1 cellular context compared by ENCODE assay signal in the genomic region with DNA sequence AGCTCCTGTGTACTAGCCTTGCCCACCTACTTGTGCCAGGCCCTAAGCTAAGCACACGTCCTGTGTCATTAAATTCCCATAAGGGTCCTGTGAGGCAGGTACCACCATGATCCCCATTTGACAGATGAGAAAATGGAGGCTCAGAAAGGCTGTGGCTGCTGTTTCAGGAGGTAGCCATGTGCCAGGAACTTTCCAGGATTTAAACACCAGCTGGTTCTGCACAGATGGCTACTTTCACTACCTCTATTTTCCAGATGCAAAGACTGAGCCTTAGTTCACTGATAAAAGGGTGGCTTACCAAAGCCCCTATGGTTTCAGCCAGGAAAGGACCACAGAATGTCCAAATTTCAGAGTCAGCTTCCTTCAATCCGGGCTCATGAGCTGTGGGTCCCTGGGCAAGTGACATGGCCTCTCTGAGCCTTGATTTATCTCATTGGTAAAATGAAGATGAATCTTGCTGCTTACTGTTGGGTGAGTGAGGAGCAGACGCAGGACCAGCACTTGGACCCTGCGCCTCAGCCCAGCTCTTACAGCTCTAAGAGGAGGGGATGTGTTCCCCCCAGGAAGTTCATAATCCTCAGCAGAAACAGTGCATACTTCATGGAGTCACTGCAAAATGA.
A peak's percentile ranks its signal among the peaks of the same experiment; 100 is the strongest.
TF ChIP-seq lines count a peak whose summit lies in the region.

No MANE protein-coding gene starts in this region.

TF ChIP-seq in GM12878, 131 proteins besides CTCF, POLR2A, EP300 and RAD21 (continued from another document):
- no peak for TF ChIP-seq ZZZ3 (IDR thresholded peaks at IDR 0.05; ENCODE audit: control insufficient read depth, insufficient read length, low read depth)
- TF ChIP-seq, protein P1, sequence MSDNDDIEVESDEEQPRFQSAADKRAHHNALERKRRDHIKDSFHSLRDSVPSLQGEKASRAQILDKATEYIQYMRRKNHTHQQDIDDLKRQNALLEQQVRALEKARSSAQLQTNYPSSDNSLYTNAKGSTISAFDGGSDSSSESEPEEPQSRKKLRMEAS (IDR thresholded peaks at IDR 0.05; ENCODE audit: low read depth, low read length): no peak
- peak; percentile 69; the same call in 1 of the 2 replicates for TF ChIP-seq TCF12 (IDR thresholded peaks at IDR 0.05; ENCODE audit: low read depth, low read length)
- TF ChIP-seq IRF4 (IDR thresholded peaks at IDR 0.05; ENCODE audit: low read depth, low read length): no peak
- 0 out of 2 replicates have a peak, but pooled peaks have one; percentile 66 for TF ChIP-seq TCF3 (IDR thresholded peaks at IDR 0.05; ENCODE audit: borderline replicate concordance, insufficient read depth, low read depth, low read length)
- 0 out of 2 replicates have a peak, but pooled peaks have one; percentile 48 for TF ChIP-seq MTA3 (IDR thresholded peaks at IDR 0.05; ENCODE audit: borderline replicate concordance, low read length)
- peak; percentile 80 for TF ChIP-seq EED (IDR thresholded peaks at IDR 0.05; ENCODE audit: low read depth)
- TF ChIP-seq SUPT20H (IDR thresholded peaks at IDR 0.05; ENCODE audit: borderline replicate concordance, control insufficient read depth, low read depth, low read length): no peak
- TF ChIP-seq RUNX3 (IDR thresholded peaks at IDR 0.05; ENCODE audit: low read length): peak; percentile 48
- TF ChIP-seq TCF7 (IDR thresholded peaks at IDR 0.05; ENCODE audit: borderline replicate concordance): no peak
- no peak for TF ChIP-seq SRF (IDR thresholded peaks at IDR 0.05; ENCODE audit: low read depth in 2 of 2, low read length in 2 of 2)
- TF ChIP-seq IKZF2 (IDR thresholded peaks at IDR 0.05): peak; percentile 42 to 54; a peak in 3 of 4 replicates
- peak; percentile 51 for TF ChIP-seq IKZF1 (conservative IDR thresholded peaks at IDR 0.05)
- no peak for TF ChIP-seq NRF1 (conservative IDR thresholded peaks at IDR 0.05; ENCODE audit: low read depth, low read length)
- TF ChIP-seq, protein P2, sequence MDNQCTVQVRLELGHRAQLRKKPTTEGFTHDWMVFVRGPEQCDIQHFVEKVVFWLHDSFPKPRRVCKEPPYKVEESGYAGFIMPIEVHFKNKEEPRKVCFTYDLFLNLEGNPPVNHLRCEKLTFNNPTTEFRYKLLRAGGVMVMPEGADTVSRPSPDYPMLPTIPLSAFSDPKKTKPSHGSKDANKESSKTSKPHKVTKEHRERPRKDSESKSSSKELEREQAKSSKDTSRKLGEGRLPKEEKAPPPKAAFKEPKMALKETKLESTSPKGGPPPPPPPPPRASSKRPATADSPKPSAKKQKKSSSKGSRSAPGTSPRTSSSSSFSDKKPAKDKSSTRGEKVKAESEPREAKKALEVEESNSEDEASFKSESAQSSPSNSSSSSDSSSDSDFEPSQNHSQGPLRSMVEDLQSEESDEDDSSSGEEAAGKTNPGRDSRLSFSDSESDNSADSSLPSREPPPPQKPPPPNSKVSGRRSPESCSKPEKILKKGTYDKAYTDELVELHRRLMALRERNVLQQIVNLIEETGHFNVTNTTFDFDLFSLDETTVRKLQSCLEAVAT (IDR thresholded peaks at IDR 0.05): no peak
- no peak for TF ChIP-seq ATF7 (IDR thresholded peaks at IDR 0.05; ENCODE audit: low read depth)
- TF ChIP-seq CREB1 (IDR thresholded peaks at IDR 0.05; ENCODE audit: low read depth): no peak
- no peak for TF ChIP-seq HDGF (IDR thresholded peaks at IDR 0.05)
- TF ChIP-seq SPI1 (IDR thresholded peaks at IDR 0.05; ENCODE audit: borderline replicate concordance, insufficient read depth, low read depth, low read length): peak; percentile 73; the same call in 1 of the 2 replicates
